In the genomic region with DNA sequence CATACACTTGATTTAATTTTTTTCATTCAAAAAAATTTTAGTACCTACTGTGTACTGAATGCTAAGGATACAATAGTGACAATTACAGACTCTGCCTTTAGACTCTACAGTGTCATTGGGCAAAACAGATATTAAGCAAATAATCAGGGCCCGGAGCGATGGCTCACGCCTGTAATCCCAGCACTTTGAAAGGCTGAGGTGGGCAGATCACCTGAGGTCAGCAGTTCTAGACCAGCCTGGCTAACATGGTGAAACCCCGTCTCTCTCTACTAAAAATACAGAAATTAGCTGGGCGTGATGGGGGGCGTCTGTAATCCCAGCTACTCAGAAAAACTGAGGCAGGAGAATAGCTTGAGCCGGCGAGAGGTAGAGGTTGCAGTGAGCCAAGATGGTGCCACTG, we compare ENCODE assay signal across 1 cellular context.
TF ChIP-seq lines count a peak whose summit lies in the region.

No MANE protein-coding gene starts in this region.

TF ChIP-seq in K562, 482 proteins besides CTCF, POLR2A, EP300 and RAD21:
- TF ChIP-seq, protein P1, sequence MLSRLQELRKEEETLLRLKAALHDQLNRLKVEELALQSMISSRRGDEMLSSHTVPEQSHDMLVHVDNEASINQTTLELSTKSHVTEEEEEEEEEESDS (CRISPR knock-in tag; IDR thresholded peaks at IDR 0.05), result no peak
- TF ChIP-seq RBFOX2 (IDR thresholded peaks at IDR 0.05; ENCODE audit: low read depth, low read length), result no peak
- no peak for TF ChIP-seq TAL1 (IDR thresholded peaks at IDR 0.05)
- TF ChIP-seq, protein P2, sequence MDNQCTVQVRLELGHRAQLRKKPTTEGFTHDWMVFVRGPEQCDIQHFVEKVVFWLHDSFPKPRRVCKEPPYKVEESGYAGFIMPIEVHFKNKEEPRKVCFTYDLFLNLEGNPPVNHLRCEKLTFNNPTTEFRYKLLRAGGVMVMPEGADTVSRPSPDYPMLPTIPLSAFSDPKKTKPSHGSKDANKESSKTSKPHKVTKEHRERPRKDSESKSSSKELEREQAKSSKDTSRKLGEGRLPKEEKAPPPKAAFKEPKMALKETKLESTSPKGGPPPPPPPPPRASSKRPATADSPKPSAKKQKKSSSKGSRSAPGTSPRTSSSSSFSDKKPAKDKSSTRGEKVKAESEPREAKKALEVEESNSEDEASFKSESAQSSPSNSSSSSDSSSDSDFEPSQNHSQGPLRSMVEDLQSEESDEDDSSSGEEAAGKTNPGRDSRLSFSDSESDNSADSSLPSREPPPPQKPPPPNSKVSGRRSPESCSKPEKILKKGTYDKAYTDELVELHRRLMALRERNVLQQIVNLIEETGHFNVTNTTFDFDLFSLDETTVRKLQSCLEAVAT (IDR thresholded peaks at IDR 0.05), result no peak
- TF ChIP-seq, protein P3, sequence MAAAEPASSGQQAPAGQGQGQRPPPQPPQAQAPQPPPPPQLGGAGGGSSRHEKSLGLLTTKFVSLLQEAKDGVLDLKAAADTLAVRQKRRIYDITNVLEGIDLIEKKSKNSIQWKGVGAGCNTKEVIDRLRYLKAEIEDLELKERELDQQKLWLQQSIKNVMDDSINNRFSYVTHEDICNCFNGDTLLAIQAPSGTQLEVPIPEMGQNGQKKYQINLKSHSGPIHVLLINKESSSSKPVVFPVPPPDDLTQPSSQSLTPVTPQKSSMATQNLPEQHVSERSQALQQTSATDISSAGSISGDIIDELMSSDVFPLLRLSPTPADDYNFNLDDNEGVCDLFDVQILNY (CRISPR knock-in tag; IDR thresholded peaks at IDR 0.05), result no peak
- TF ChIP-seq TSC22D4 (tag; IDR thresholded peaks at IDR 0.05), result no peak
- no peak for TF ChIP-seq CBFA2T2 (conservative IDR thresholded peaks at IDR 0.05)
- TF ChIP-seq TEAD2 (tag; IDR thresholded peaks at IDR 0.05), result no peak
- no peak for TF ChIP-seq ZNF778 (CRISPR knock-in tag; IDR thresholded peaks at IDR 0.05)
- TF ChIP-seq CHD2 (IDR thresholded peaks at IDR 0.05; ENCODE audit: low read depth, low read length), result no peak
- TF ChIP-seq ZNF217 (CRISPR knock-in tag; IDR thresholded peaks at IDR 0.05), result no peak
- no peak for TF ChIP-seq ZNF347 (CRISPR knock-in tag; IDR thresholded peaks at IDR 0.05; ENCODE audit: low read depth)
- TF ChIP-seq NCOA4 (IDR thresholded peaks at IDR 0.05; ENCODE audit: partially characterized antibody), result no peak
- TF ChIP-seq SIX5 (IDR thresholded peaks at IDR 0.05; ENCODE audit: borderline replicate concordance in 1 of 2, insufficient read depth in 1 of 2, low read depth in 1 of 2, low read length in 2 of 2), result no peak
- TF ChIP-seq, protein P4, sequence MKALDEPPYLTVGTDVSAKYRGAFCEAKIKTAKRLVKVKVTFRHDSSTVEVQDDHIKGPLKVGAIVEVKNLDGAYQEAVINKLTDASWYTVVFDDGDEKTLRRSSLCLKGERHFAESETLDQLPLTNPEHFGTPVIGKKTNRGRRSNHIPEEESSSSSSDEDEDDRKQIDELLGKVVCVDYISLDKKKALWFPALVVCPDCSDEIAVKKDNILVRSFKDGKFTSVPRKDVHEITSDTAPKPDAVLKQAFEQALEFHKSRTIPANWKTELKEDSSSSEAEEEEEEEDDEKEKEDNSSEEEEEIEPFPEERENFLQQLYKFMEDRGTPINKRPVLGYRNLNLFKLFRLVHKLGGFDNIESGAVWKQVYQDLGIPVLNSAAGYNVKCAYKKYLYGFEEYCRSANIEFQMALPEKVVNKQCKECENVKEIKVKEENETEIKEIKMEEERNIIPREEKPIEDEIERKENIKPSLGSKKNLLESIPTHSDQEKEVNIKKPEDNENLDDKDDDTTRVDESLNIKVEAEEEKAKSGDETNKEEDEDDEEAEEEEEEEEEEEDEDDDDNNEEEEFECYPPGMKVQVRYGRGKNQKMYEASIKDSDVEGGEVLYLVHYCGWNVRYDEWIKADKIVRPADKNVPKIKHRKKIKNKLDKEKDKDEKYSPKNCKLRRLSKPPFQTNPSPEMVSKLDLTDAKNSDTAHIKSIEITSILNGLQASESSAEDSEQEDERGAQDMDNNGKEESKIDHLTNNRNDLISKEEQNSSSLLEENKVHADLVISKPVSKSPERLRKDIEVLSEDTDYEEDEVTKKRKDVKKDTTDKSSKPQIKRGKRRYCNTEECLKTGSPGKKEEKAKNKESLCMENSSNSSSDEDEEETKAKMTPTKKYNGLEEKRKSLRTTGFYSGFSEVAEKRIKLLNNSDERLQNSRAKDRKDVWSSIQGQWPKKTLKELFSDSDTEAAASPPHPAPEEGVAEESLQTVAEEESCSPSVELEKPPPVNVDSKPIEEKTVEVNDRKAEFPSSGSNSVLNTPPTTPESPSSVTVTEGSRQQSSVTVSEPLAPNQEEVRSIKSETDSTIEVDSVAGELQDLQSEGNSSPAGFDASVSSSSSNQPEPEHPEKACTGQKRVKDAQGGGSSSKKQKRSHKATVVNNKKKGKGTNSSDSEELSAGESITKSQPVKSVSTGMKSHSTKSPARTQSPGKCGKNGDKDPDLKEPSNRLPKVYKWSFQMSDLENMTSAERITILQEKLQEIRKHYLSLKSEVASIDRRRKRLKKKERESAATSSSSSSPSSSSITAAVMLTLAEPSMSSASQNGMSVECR (CRISPR knock-in tag; IDR thresholded peaks at IDR 0.05), result no peak
- no peak for TF ChIP-seq SMARCA4 (IDR thresholded peaks at IDR 0.05)
- no peak for TF ChIP-seq MCM5 (IDR thresholded peaks at IDR 0.05; ENCODE audit: low read depth)
